ENCODE assay signal across 1 cellular context in the genomic region with DNA sequence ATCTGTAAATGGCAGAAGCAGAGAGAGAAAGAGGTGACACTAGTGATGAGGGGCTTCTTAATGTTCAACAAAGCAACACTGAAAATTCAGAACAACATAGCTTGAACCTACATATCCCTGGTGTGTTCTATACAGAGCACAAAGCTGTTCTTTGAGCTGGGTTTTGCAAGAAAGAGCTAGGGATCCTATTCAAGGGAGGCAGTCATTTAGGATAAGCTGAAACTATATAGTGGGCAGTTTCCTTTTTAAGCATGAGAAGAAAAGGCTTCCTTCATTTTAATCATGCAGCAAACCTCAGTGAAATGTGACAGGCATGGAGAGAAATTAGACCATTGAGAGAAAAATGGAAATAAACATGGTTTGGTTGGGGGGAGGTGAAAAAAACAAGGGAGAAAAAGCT.
TF ChIP-seq lines count a peak whose summit lies in the region.

No MANE protein-coding gene starts in this region.

TF ChIP-seq in WTC11, 78 proteins besides CTCF, POLR2A, EP300 and RAD21:
- TF ChIP-seq KAT7 (CRISPR knock-in tag; IDR thresholded peaks at IDR 0.05; ENCODE audit: borderline replicate concordance) (no peak), GABPB1 (CRISPR knock-in tag; IDR thresholded peaks at IDR 0.05) (no peak)
TF ChIP-seq in WTC11: peak in this region for 0.
